1 cellular context compared by ENCODE assay signal in genomic region chr22:38056969-38057841, GRCh38.
A peak's percentile ranks its signal among the peaks of the same experiment; 100 is the strongest.
TF ChIP-seq lines count a peak whose summit lies in the region.

Gene PICK1 (plus strand): TSS chr22:38057404. CDS start chr22:38057810, 406 bp downstream.

TF ChIP-seq in HepG2, 621 proteins besides CTCF, POLR2A, EP300 and RAD21 (continued from another document and continues in another):
- TF ChIP-seq, protein P1, sequence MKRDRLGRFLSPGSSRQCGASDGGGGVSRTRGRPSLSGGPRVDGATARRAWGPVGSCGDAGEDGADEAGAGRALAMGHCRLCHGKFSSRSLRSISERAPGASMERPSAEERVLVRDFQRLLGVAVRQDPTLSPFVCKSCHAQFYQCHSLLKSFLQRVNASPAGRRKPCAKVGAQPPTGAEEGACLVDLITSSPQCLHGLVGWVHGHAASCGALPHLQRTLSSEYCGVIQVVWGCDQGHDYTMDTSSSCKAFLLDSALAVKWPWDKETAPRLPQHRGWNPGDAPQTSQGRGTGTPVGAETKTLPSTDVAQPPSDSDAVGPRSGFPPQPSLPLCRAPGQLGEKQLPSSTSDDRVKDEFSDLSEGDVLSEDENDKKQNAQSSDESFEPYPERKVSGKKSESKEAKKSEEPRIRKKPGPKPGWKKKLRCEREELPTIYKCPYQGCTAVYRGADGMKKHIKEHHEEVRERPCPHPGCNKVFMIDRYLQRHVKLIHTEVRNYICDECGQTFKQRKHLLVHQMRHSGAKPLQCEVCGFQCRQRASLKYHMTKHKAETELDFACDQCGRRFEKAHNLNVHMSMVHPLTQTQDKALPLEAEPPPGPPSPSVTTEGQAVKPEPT (CRISPR knock-in tag; IDR thresholded peaks at IDR 0.05; ENCODE audit: low read depth), result no peak; the same call in 1 of the 2 replicates
- TF ChIP-seq SP2 (CRISPR knock-in tag; IDR thresholded peaks at IDR 0.05) (peak; percentile 80), POLR2G (IDR thresholded peaks at IDR 0.05; ENCODE audit: low read depth, low read length) (peak; percentile 81), ZNF644 (CRISPR knock-in tag; IDR thresholded peaks at IDR 0.05; ENCODE audit: low read depth) (no peak), MED8 (CRISPR knock-in tag; IDR thresholded peaks at IDR 0.05; ENCODE audit: insufficient replicate concordance) (no peak), ZFAT (CRISPR knock-in tag; conservative IDR thresholded peaks at IDR 0.05) (no peak), RFX3 (CRISPR knock-in tag; IDR thresholded peaks at IDR 0.05) (peak; percentile 93), TBX2 (CRISPR knock-in tag; IDR thresholded peaks at IDR 0.05; ENCODE audit: borderline replicate concordance) (no peak), CC2D1A (CRISPR knock-in tag; IDR thresholded peaks at IDR 0.05) (no peak), ZNF558 (CRISPR knock-in tag; IDR thresholded peaks at IDR 0.05; ENCODE audit: borderline replicate concordance) (no peak), ZNF256 (CRISPR knock-in tag; conservative IDR thresholded peaks at IDR 0.05) (no peak), ZNF101 (CRISPR knock-in tag; IDR thresholded peaks at IDR 0.05; ENCODE audit: borderline replicate concordance, low read depth) (no peak), THYN1 (CRISPR knock-in tag; IDR thresholded peaks at IDR 0.05; ENCODE audit: borderline replicate concordance, low read depth) (no peak), KIAA2018 (CRISPR knock-in tag; IDR thresholded peaks at IDR 0.05; ENCODE audit: borderline replicate concordance) (no peak), ZMYM2 (CRISPR knock-in tag; IDR thresholded peaks at IDR 0.05) (no peak), CEBPB (IDR thresholded peaks at IDR 0.05; ENCODE audit: borderline replicate concordance, low read depth, low read length) (no peak), TEAD2 (CRISPR knock-in tag; IDR thresholded peaks at IDR 0.05) (no peak), ZC3H4 (CRISPR knock-in tag; IDR thresholded peaks at IDR 0.05; ENCODE audit: borderline replicate concordance) (no peak), PAF1 (CRISPR knock-in tag; IDR thresholded peaks at IDR 0.05) (no peak), ZNF20 (CRISPR knock-in tag; IDR thresholded peaks at IDR 0.05) (no peak), TSC22D2 (CRISPR knock-in tag; IDR thresholded peaks at IDR 0.05; ENCODE audit: borderline replicate concordance) (no peak), ZBTB38 (CRISPR knock-in tag; IDR thresholded peaks at IDR 0.05) (peak; percentile 61; the same call in 1 of the 2 replicates), ZNF570 (CRISPR knock-in tag; IDR thresholded peaks at IDR 0.05; ENCODE audit: borderline replicate concordance) (no peak), ZNF12 (CRISPR knock-in tag; IDR thresholded peaks at IDR 0.05) (no peak), TCF12 (IDR thresholded peaks at IDR 0.05) (no peak), TCF12 (CRISPR knock-in tag; IDR thresholded peaks at IDR 0.05) (peak; percentile 73; the same call in 1 of the 2 replicates), SNAI1 (CRISPR knock-in tag; IDR thresholded peaks at IDR 0.05; ENCODE audit: borderline replicate concordance) (peak; percentile 25; the same call in 1 of the 2 replicates), HNRNPL (IDR thresholded peaks at IDR 0.05; ENCODE audit: low read depth, low read length) (no peak), TFAP4 (IDR thresholded peaks at IDR 0.05; ENCODE audit: borderline replicate concordance, low read depth) (peak; percentile 63; the same call in 1 of the 2 replicates), U2AF1 (optimal IDR thresholded peaks at IDR 0.05; ENCODE audit: low read depth, low read length) (peak; percentile 55), ZNF280D (CRISPR knock-in tag; IDR thresholded peaks at IDR 0.05) (peak; percentile 34; the same call in 1 of the 2 replicates), PLSCR1 (CRISPR knock-in tag; IDR thresholded peaks at IDR 0.05; ENCODE audit: borderline replicate concordance) (no peak), ZNF317 (CRISPR knock-in tag; IDR thresholded peaks at IDR 0.05) (no peak), SMAD9 (CRISPR knock-in tag; IDR thresholded peaks at IDR 0.05) (no peak), BORCS8-MEF2B (CRISPR knock-in tag; IDR thresholded peaks at IDR 0.05) (no peak; the same call in 1 of the 2 replicates), SYNCRIP (IDR thresholded peaks at IDR 0.05; ENCODE audit: insufficient read depth, low read depth, low read length) (no peak), POLR2AphosphoS5 (IDR thresholded peaks at IDR 0.05; ENCODE audit: low read depth, low read length) (peak; percentile 59)
- TF ChIP-seq, protein P2, sequence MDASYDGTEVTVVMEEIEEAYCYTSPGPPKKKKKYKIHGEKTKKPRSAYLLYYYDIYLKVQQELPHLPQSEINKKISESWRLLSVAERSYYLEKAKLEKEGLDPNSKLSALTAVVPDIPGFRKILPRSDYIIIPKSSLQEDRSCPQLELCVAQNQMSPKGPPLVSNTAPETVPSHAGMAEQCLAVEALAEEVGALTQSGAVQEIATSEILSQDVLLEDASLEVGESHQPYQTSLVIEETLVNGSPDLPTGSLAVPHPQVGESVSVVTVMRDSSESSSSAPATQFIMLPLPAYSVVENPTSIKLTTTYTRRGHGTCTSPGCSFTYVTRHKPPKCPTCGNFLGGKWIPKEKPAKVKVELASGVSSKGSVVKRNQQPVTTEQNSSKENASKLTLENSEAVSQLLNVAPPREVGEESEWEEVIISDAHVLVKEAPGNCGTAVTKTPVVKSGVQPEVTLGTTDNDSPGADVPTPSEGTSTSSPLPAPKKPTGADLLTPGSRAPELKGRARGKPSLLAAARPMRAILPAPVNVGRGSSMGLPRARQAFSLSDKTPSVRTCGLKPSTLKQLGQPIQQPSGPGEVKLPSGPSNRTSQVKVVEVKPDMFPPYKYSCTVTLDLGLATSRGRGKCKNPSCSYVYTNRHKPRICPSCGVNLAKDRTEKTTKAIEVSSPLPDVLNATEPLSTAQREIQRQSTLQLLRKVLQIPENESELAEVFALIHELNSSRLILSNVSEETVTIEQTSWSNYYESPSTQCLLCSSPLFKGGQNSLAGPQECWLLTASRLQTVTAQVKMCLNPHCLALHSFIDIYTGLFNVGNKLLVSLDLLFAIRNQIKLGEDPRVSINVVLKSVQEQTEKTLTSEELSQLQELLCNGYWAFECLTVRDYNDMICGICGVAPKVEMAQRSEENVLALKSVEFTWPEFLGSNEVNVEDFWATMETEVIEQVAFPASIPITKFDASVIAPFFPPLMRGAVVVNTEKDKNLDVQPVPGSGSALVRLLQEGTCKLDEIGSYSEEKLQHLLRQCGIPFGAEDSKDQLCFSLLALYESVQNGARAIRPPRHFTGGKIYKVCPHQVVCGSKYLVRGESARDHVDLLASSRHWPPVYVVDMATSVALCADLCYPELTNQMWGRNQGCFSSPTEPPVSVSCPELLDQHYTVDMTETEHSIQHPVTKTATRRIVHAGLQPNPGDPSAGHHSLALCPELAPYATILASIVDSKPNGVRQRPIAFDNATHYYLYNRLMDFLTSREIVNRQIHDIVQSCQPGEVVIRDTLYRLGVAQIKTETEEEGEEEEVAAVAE (CRISPR knock-in tag; IDR thresholded peaks at IDR 0.05; ENCODE audit: borderline replicate concordance), result peak; percentile 100
